22 cellular contexts compared by ENCODE assay signal in genomic region chr17:48420823-48421222, GRCh38. TPM values are rescaled to one million over a fixed set of nuclear protein-coding genes. Genes with fewer than 3 reads are reported as not detected.
"Had no signal": no experiment of that assay in that cellular context is flagged by ENCODE, and none has a peak within 500 bp of the region (broad histone marks: within the 10 kb centered on the region; RNA-seq: fewer than 3 reads in every experiment).

No MANE protein-coding gene starts in this region.

- ATAC-seq: activated CD8-positive, alpha-beta T cell treated with anti-CD3 and anti-CD28 coated beads for 36 hours; activated naive CD4-positive, alpha-beta T cell treated with anti-CD3 and anti-CD28 coated beads, Interleukin-2, amount 50 U/mL, for 72 hours; activated T-cell treated with anti-CD3 and anti-CD28 coated beads, Interleukin-2, amount 50 U/mL, for 4 hours; heart right ventricle; left ventricle myocardium superior; sciatic nerve had no signal

- H3K9me3 Mint-ChIP-seq: activated B cell treated with CpG ODN at 0.5 μM for 24 hours; activated CD8-positive, alpha-beta T cell treated with anti-CD3 and anti-CD28 coated beads for 36 hours; activated naive CD4-positive, alpha-beta T cell treated with anti-CD3 and anti-CD28 coated beads, Interleukin-2, amount 50 U/mL, for 72 hours; activated T-cell treated with anti-CD3 and anti-CD28 coated beads, Interleukin-2, amount 50 U/mL, for 4 hours; nephron progenitor cell; type B pancreatic cell had no signal

- DNase-seq: activated B cell treated with CpG ODN at 0.5 μM for 24 hours; activated CD4-positive, alpha-beta T cell treated with anti-CD3 and anti-CD28 coated beads for 48 hours; activated CD8-positive, alpha-beta T cell treated with anti-CD3 and anti-CD28 coated beads for 36 hours; activated effector memory CD4-positive, alpha-beta T cell treated with anti-CD3 and anti-CD28 coated beads, Interleukin-2, amount 50 U/mL, for 16 hours; activated T-cell treated with anti-CD3 and anti-CD28 coated beads, Interleukin-2, amount 50 U/mL, for 4 hours; amniotic stem cell; dermis blood vessel endothelial cell; effector memory CD4-positive, alpha-beta T cell; esophagus squamous epithelium; heart right ventricle; left ventricle myocardium superior; mesenchymal stem cell; nephron progenitor cell; nucleus accumbens; stimulated activated CD4-positive, alpha-beta T cell treated with anti-CD3 and anti-CD28 coated beads, Interleukin-4, amount 100 ng/mL, for 1 hour; stomach; SW 1271; testis had no signal

- H3K36me3 ChIP-seq: esophagus squamous epithelium, heart right ventricle, stomach had no signal

- H3K36me3 Mint-ChIP-seq: type B pancreatic cell had no signal

- H3K27me3 ChIP-seq: testis had no signal

- H3K4me3 Mint-ChIP-seq: activated B cell treated with CpG ODN at 0.5 μM for 24 hours; activated CD8-positive, alpha-beta T cell treated with anti-CD3 and anti-CD28 coated beads for 36 hours; activated T-cell treated with anti-CD3 and anti-CD28 coated beads, Interleukin-2, amount 50 U/mL, for 4 hours; nephron progenitor cell; type B pancreatic cell had no signal

- H3K4me1 Mint-ChIP-seq: nephron progenitor cell had no signal

- H3K27me3 Mint-ChIP-seq: activated B cell treated with CpG ODN at 0.5 μM for 24 hours; activated CD8-positive, alpha-beta T cell treated with anti-CD3 and anti-CD28 coated beads for 36 hours had no signal

- H3K4me3 ChIP-seq: esophagus squamous epithelium, heart right ventricle, smooth muscle cell, stomach, testis had no signal

- H3K27ac ChIP-seq: esophagus squamous epithelium, heart right ventricle, stomach, testis had no signal

- H3K4me1 ChIP-seq: esophagus squamous epithelium, heart right ventricle, testis had no signal

- H3K27ac Mint-ChIP-seq: activated B cell treated with CpG ODN at 0.5 μM for 24 hours, nephron progenitor cell, type B pancreatic cell had no signal

- H3K9me3 ChIP-seq: esophagus squamous epithelium, heart right ventricle, stomach, testis had no signal

RNA-seq across cellular contexts. Expression of gene SKAP1, which starts 9.2 kb away (rescaled TPM):
- total RNA-seq: smooth muscle cell had no signal
- polyA plus RNA-seq: smooth muscle cell had no signal
